In genomic region chr3:123658860-123659221, GRCh38 we compare ENCODE assay signal across 17 cellular contexts.
A peak's percentile ranks its signal among the peaks of the same experiment; 100 is the strongest.
DNase-seq lines count a peak whose midpoint lies in the region; ATAC-seq and TF ChIP-seq lines count a peak whose summit lies in the region.
"Had no signal": no experiment of that assay in that cellular context is flagged by ENCODE, and none has a peak within 500 bp of the region (broad histone marks: within the 10 kb centered on the region; RNA-seq: fewer than 3 reads in every experiment).

No MANE protein-coding gene starts in this region.

- H3K27me3 ChIP-seq in heart left ventricle (no peaks in the 10 kb centered on the region), rectal smooth muscle tissue (ENCODE audit: control insufficient read depth, insufficient read depth, low read length) (no peaks in the 10 kb centered on the region)
- H3K27me3 ChIP-seq: gastrocnemius medialis had no signal

- intact Hi-C loops in heart left ventricle (cut with DNase I) (loop anchor here in 2 of 10 donors (5.0 to 10.0 kb wide), 2 partner anchors 38 to 46 kb away; no protein-coding TSS in a partner anchor), left ventricle myocardium superior (cut with micrococcal nuclease) (no loop called here)

- H3K36me3 ChIP-seq in heart left ventricle (peaks cover 0 to 6% (median 0%) of the 10 kb centered on the region in 9 donors), rectal smooth muscle tissue (ENCODE audit: control insufficient read depth, insufficient read depth, low read length) (peaks cover 28% of the 10 kb centered on the region)
- H3K36me3 ChIP-seq: gastrocnemius medialis had no signal

- H3K4me1 ChIP-seq in heart left ventricle: peaks cover 25 to 71% (median 45%) of the 10 kb centered on the region in 12 donors
- peaks cover 70% of the 10 kb centered on the region for H3K4me1 ChIP-seq in rectal smooth muscle tissue (ENCODE audit: control insufficient read depth, insufficient read depth, low read length)

- TF ChIP-seq CTCF in heart left ventricle (IDR thresholded peaks at IDR 0.05) (no peak), fibroblast of the aortic adventitia (IDR thresholded peaks at IDR 0.05; ENCODE audit: insufficient read depth, low read length) (no peak)

- DNase-seq in heart left ventricle (no peak), left ventricle myocardium superior (no peak), fibroblast of the aortic adventitia (ENCODE audit: low read depth) (peak; percentile 75), ureter (ENCODE audit: low spot score) (peak; percentile 72), NOMO-1 treated with DMSO at 0.1 percent for 48 hours (lab: John Stamatoyannopoulos, UW; ENCODE audit: unreplicated experiment) (no peak)
- DNase-seq: activated CD4-positive, alpha-beta T cell treated with anti-CD3 and anti-CD28 coated beads for 36 hours; activated CD8-positive, alpha-beta memory T cell treated with anti-CD3 and anti-CD28 coated beads, Interleukin-2, amount 50 U/mL, for 48 hours; activated naive CD4-positive, alpha-beta T cell treated with anti-CD3 and anti-CD28 coated beads, Interleukin-2, amount 10 ng/mL, durations not matched to agents 7 days and 5 days; DND-41; endodermal cell; NCI-H146; NCI-H226; T-helper 9 cell had no signal

- H3K9ac ChIP-seq in rectal smooth muscle tissue (ENCODE audit: low read length): no peak overlapping the region

- ATAC-seq in heart left ventricle: no peak
- no peak for ATAC-seq in left ventricle myocardium superior
- no peak for ATAC-seq in HG02981 (IDR thresholded peaks at IDR 0.05; ENCODE audit: unreplicated experiment)
- ATAC-seq in GM19455 (IDR thresholded peaks at IDR 0.05; ENCODE audit: unreplicated experiment): no peak
- ATAC-seq: activated CD4-positive, alpha-beta T cell treated with anti-CD3 and anti-CD28 coated beads for 36 hours had no signal

- H3K4me3 ChIP-seq in heart left ventricle: no peak overlapping the region
- no peak overlapping the region for H3K4me3 ChIP-seq in fibroblast of the aortic adventitia (ENCODE audit: low read depth, low read length)
- H3K4me3 ChIP-seq in rectal smooth muscle tissue (ENCODE audit: low read length): peak overlapping the region; percentile 16
- H3K4me3 ChIP-seq: gastrocnemius medialis had no signal

- H3K27ac ChIP-seq in heart left ventricle: peak overlapping the region in 7 of 12 donors; percentile 13 to 84 (median 39)
- peak overlapping the region; percentile 95 for H3K27ac ChIP-seq in rectal smooth muscle tissue (ENCODE audit: low read depth, low read length)

- TF ChIP-seq POLR2A in heart left ventricle (IDR thresholded peaks at IDR 0.05): no peak

- WGBS in heart left ventricle, 4 donors: 50 to 83% (median 68%) methylated on average over 1 of the region's 1 CpG

- no peaks in the 10 kb centered on the region for H3K9me3 ChIP-seq in heart left ventricle
- H3K9me3 ChIP-seq: gastrocnemius medialis had no signal

Comparison
In these comparisons a context has a peak if more than half of its experiments do, and no peak if none do; other contexts are left out.
1. DNase-seq: peak in fibroblast of the aortic adventitia (single experiment) and ureter (single experiment); none in heart left ventricle (0 of 5), left ventricle myocardium superior (single experiment) and NOMO-1 treated with DMSO at 0.1 percent for 48 hours (single experiment).